15 cellular contexts compared by ENCODE assay signal in genomic region chrX:40449396-40449795, GRCh38.
"Had no signal": no experiment of that assay in that cellular context is flagged by ENCODE, and none has a peak within 500 bp of the region (broad histone marks: within the 10 kb centered on the region; RNA-seq: fewer than 3 reads in every experiment).

No MANE protein-coding gene starts in this region.

- FAIRE-seq: colon, endothelial cell of umbilical vein had no signal

- H3K4me3 ChIP-seq: cardiac muscle cell, hepatocyte, neural progenitor cell, ovary, suprapubic skin, upper lobe of right lung had no signal

- DNase-seq: activated CD4-positive, alpha-beta T cell treated with anti-CD3 and anti-CD28 coated beads for 4 hours; activated CD8-positive, alpha-beta T cell treated with anti-CD3 and anti-CD28 coated beads, Interleukin-2, amount 10 ng/mL, durations not matched to agents 7 days and 5 days; activated naive CD4-positive, alpha-beta T cell treated with Interleukin-2 at 50 U/mL for 16 hours; activated naive CD8-positive, alpha-beta T cell treated with anti-CD3 and anti-CD28 coated beads, Interleukin-2, amount 50 U/mL, for 24 hours; ovary; stimulated activated CD4-positive, alpha-beta T cell treated with anti-CD3 and anti-CD28 coated beads, Interleukin-2, amount 100 ng/mL, for 48 hours; stimulated activated naive CD4-positive, alpha-beta T cell treated with Interleukin-2 at 50 U/mL for 16 hours; upper lobe of right lung; WERI-Rb-1 had no signal

- ATAC-seq: activated CD8-positive, alpha-beta T cell treated with anti-CD3 and anti-CD28 coated beads, Interleukin-2, amount 10 ng/mL, durations not matched to agents 7 days and 5 days; activated naive CD8-positive, alpha-beta T cell treated with anti-CD3 and anti-CD28 coated beads, Interleukin-2, amount 50 U/mL, for 24 hours; upper lobe of right lung had no signal

- H3K9me3 ChIP-seq: ovary, suprapubic skin, upper lobe of right lung had no signal

- H3K4me1 ChIP-seq: upper lobe of right lung had no signal

- H3K27me3 ChIP-seq: cardiac muscle cell, hepatocyte, neural progenitor cell, ovary, suprapubic skin, upper lobe of right lung had no signal

- H3K36me3 ChIP-seq: cardiac muscle cell, neural progenitor cell, ovary, suprapubic skin, upper lobe of right lung, WERI-Rb-1 had no signal

- H3K27ac ChIP-seq: cardiac muscle cell, hepatocyte, neural progenitor cell, ovary, suprapubic skin, upper lobe of right lung, WERI-Rb-1 had no signal
